In genomic region chr15:67413770-67414429, GRCh38 we compare ENCODE assay signal across 13 cellular contexts.
DNase-seq lines count a peak whose midpoint lies in the region; ATAC-seq and TF ChIP-seq lines count a peak whose summit lies in the region.
"Had no signal": no experiment of that assay in that cellular context is flagged by ENCODE, and none has a peak within 500 bp of the region (broad histone marks: within the 10 kb centered on the region; RNA-seq: fewer than 3 reads in every experiment).

No MANE protein-coding gene starts in this region.

- H3K9me3 Mint-ChIP-seq in Calu3 (ENCODE audit: low read depth, unreplicated experiment): no peaks in the 10 kb centered on the region
- no peaks in the 10 kb centered on the region for H3K9me3 Mint-ChIP-seq in neural crest cell
- H3K9me3 Mint-ChIP-seq: activated CD8-positive, alpha-beta T cell treated with anti-CD3 and anti-CD28 coated beads for 36 hours had no signal

- H3K4me3 Mint-ChIP-seq in Calu3 (ENCODE audit: low read depth, unreplicated experiment): no peak overlapping the region
- no peak overlapping the region for H3K4me3 Mint-ChIP-seq in neural crest cell
- H3K4me3 Mint-ChIP-seq: activated CD8-positive, alpha-beta T cell treated with anti-CD3 and anti-CD28 coated beads for 36 hours had no signal

- H3K27me3 Mint-ChIP-seq in Calu3 (ENCODE audit: unreplicated experiment) (no peaks in the 10 kb centered on the region), neural crest cell (ENCODE audit: low read depth) (no peaks in the 10 kb centered on the region)
- H3K27me3 Mint-ChIP-seq: activated CD8-positive, alpha-beta T cell treated with anti-CD3 and anti-CD28 coated beads for 36 hours had no signal

- intact Hi-C loops in Calu3 (cut with micrococcal nuclease; ENCODE audit: unreplicated experiment): no loop called here

- H3K36me3 Mint-ChIP-seq in Calu3 (ENCODE audit: insufficient read depth, unreplicated experiment) (peaks cover 6% of the 10 kb centered on the region), neural crest cell (ENCODE audit: low read depth) (no peaks in the 10 kb centered on the region)

- TF ChIP-seq CTCF in Calu3 (IDR thresholded peaks at IDR 0.05; ENCODE audit: unreplicated experiment): no peak
- TF ChIP-seq CTCF in neural crest cell (conservative IDR thresholded peaks at IDR 0.05): no peak
- TF ChIP-seq CTCF in omental fat pad (IDR thresholded peaks at IDR 0.05): no peak

- no TSS peak for BruUV-seq in Calu3 (replicated peaks; lab: Mats Ljungman, UMichigan)

- H3K4me1 Mint-ChIP-seq in Calu3 (ENCODE audit: low read depth, unreplicated experiment): peaks cover 21% of the 10 kb centered on the region
- peaks cover 19% of the 10 kb centered on the region for H3K4me1 Mint-ChIP-seq in neural crest cell

- DNase-seq in Calu3 (peak; percentile 40), M059J (ENCODE audit: low read depth) (peak; percentile 94), brain pericyte (ENCODE audit: low read depth, low spot score) (peak; percentile 47), neural crest cell (ENCODE audit: low read depth, low spot score) (no peak), Ammon's horn (ENCODE audit: low spot score) (no peak), omental fat pad (ENCODE audit: low spot score) (no peak), NCI-H345 (lab: John Stamatoyannopoulos, UW) (no peak)
- no peak for DNase-seq in activated CD4-positive, alpha-beta T cell treated with anti-CD3 and anti-CD28 coated beads, Interleukin-2, amount 50 U/mL, for 1 hour
- DNase-seq: activated CD8-positive, alpha-beta T cell treated with anti-CD3 and anti-CD28 coated beads for 36 hours; head of caudate nucleus; NCI-H1930; stimulated activated CD4-positive, alpha-beta T cell treated with anti-CD3 and anti-CD28 coated beads, Interleukin-2, amount 100 ng/mL, for 48 hours had no signal

- H3K27ac Mint-ChIP-seq in Calu3 (ENCODE audit: unreplicated experiment) (peak overlapping the region; percentile 53), neural crest cell (ENCODE audit: unreplicated experiment) (peak overlapping the region; percentile 3)
- H3K27ac Mint-ChIP-seq: activated CD8-positive, alpha-beta T cell treated with anti-CD3 and anti-CD28 coated beads for 36 hours had no signal

- CTCF ChIA-PET in Calu3 (lab: Charles Lee): interaction anchor here (0.5 to 1.0 kb wide), 3 partner anchors 11 to 263 kb away, joined by 3 to 4 read pairs (median 3); no protein-coding TSS in a partner anchor

- no peak for ATAC-seq in omental fat pad (ENCODE audit: low FRiP score)
- ATAC-seq: activated CD8-positive, alpha-beta T cell treated with anti-CD3 and anti-CD28 coated beads for 36 hours; body of pancreas had no signal

Comparison
In these comparisons a context has a peak if more than half of its experiments do, and no peak if none do; other contexts are left out.
1. DNase-seq: peak in Calu3 (single experiment), M059J (single experiment) and brain pericyte (single experiment); none in neural crest cell (single experiment), Ammon's horn (single experiment), activated CD4-positive, alpha-beta T cell treated with anti-CD3 and anti-CD28 coated beads, Interleukin-2, amount 50 U/mL, for 1 hour (single experiment), omental fat pad (single experiment) and NCI-H345 (single experiment).